ENCODE assay signal across 8 cellular contexts in genomic region chr13:48235814-48236135, GRCh38. TPM values are rescaled to one million over a fixed set of nuclear protein-coding genes. Genes with fewer than 3 reads are reported as not detected.
A peak's percentile ranks its signal among the peaks of the same experiment; 100 is the strongest.
DNase-seq lines count a peak whose midpoint lies in the region; ATAC-seq and TF ChIP-seq lines count a peak whose summit lies in the region.

No MANE protein-coding gene starts in this region.

- no peak for TF ChIP-seq CTCF in left ventricle myocardium inferior (IDR thresholded peaks at IDR 0.05; ENCODE audit: borderline replicate concordance)
- TF ChIP-seq CTCF in uterus (IDR thresholded peaks at IDR 0.05), result no peak

- intact Hi-C loops in left ventricle myocardium inferior (cut with micrococcal nuclease) (loop anchor here (10.0 kb wide), 2 partner anchors 69 to 111 kb away; partner anchors contain the start of gene RB1), left ventricle myocardium superior (cut with micrococcal nuclease) (loop anchor here (10.0 kb wide), 1 partner anchor 121 kb away; no protein-coding TSS in a partner anchor), uterus (cut with DNase I; ENCODE audit: low total_unique reads) (loop anchor here (10.0 kb wide), 1 partner anchor 69 kb away; the partner anchor contains the start of gene RB1)

- H3K4me1 ChIP-seq in left ventricle myocardium inferior, result peaks cover 93% of the 10 kb centered on the region
- H3K4me1 ChIP-seq in muscle layer of duodenum (ENCODE audit: control insufficient read depth in 1 of 2, insufficient read depth in 2 of 2, low read length in 2 of 2), result peaks cover 24 to 32% of the 10 kb centered on the region in 2 donors
- H3K4me1 ChIP-seq in uterus, result peaks cover 0 to 6% of the 10 kb centered on the region in 2 donors

- DNase-seq in left ventricle myocardium inferior (no peak), left ventricle myocardium superior (no peak), uterus (no peak), GM03348 (ENCODE audit: low spot score) (no peak), SKM-1 (lab: John Stamatoyannopoulos, UW; ENCODE audit: unreplicated experiment) (no peak)
- no peak for DNase-seq in stimulated activated CD4-positive, alpha-beta T cell treated with anti-CD3 and anti-CD28 coated beads, Interleukin-1b, Interleukin-23, amount 100 ng/mL, for 48 hours

- no peaks in the 10 kb centered on the region for H3K9me3 ChIP-seq in left ventricle myocardium inferior (replicated peaks)
- H3K9me3 ChIP-seq in muscle layer of duodenum (ENCODE audit: control insufficient read depth in 1 of 2, low read length in 2 of 2), result no peaks in the 10 kb centered on the region
- H3K9me3 ChIP-seq in uterus, result no peaks in the 10 kb centered on the region

- H3K36me3 ChIP-seq in left ventricle myocardium inferior (peaks cover 15% of the 10 kb centered on the region), muscle layer of duodenum (ENCODE audit: control insufficient read depth in 1 of 2, insufficient read depth in 2 of 2, low read length in 2 of 2) (peaks cover 0 to 3% of the 10 kb centered on the region in 2 donors), uterus (no peaks in the 10 kb centered on the region)

- peak overlapping the region; percentile 100 for H3K27ac ChIP-seq in left ventricle myocardium inferior (replicated peaks)
- H3K27ac ChIP-seq in cingulate gyrus (ENCODE audit: low read depth, low read length), result peak overlapping the region; percentile 56
- peak overlapping the region; percentile 99 for H3K27ac ChIP-seq in muscle layer of duodenum (ENCODE audit: low read length)
- peak overlapping the region; percentile 99 to 100 for H3K27ac ChIP-seq in uterus

- H3K27me3 ChIP-seq in left ventricle myocardium inferior (ENCODE audit: low read depth), result no peaks in the 10 kb centered on the region
- H3K27me3 ChIP-seq in muscle layer of duodenum (ENCODE audit: low read depth, low read length), result no peaks in the 10 kb centered on the region
- no peaks in the 10 kb centered on the region for H3K27me3 ChIP-seq in uterus

- no peak for TF ChIP-seq POLR2A in uterus (IDR thresholded peaks at IDR 0.05)

- peak overlapping the region; percentile 100 for H3K4me3 ChIP-seq in left ventricle myocardium inferior
- H3K4me3 ChIP-seq in muscle layer of duodenum (ENCODE audit: low read depth in 1 of 2, low read length in 2 of 2), result peak overlapping the region; percentile 94 to 96
- peak overlapping the region; percentile 96 to 98 for H3K4me3 ChIP-seq in uterus

- ATAC-seq in left ventricle myocardium superior, result no peak

RNA-seq across cellular contexts. Expression of gene ITM2B, which starts 2.8 kb away (rescaled TPM):
- total RNA-seq in left ventricle myocardium inferior (533 TPM), left ventricle myocardium superior (519 TPM), uterus (100 to 1,000 TPM; 326 to 725 (median 565) TPM)
